1 cellular context compared by ENCODE assay signal in the genomic region with DNA sequence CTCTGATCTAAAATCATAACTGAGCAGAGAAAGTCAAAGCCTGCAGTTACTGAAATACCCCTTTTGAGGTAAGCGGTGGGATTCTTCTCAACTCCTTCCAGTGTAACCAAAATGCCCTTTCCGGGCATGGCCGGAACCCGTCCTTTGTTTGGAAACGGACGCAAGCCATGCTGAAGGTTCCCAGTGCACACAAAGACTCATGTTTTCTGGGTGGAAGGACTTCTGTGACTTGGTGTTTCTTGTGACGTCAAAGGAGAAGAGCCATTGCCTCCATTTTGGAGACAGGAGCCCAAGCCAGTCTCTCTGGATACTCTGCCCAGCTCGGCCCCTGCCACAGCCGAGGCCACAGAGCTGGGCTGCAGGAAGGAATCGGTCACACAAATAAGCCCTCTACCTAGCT.
TF ChIP-seq lines count a peak whose summit lies in the region.

No MANE protein-coding gene starts in this region.

TF ChIP-seq in A549, 52 proteins besides CTCF, POLR2A, EP300 and RAD21 (continued from another document):
- TF ChIP-seq BCL3 (IDR thresholded peaks at IDR 0.05) (no peak), CEBPB (IDR thresholded peaks at IDR 0.05) (no peak), E2F6 (IDR thresholded peaks at IDR 0.05; ENCODE audit: borderline replicate concordance, low read depth) (no peak), CHD4 (IDR thresholded peaks at IDR 0.05; ENCODE audit: borderline replicate concordance) (no peak), JUN (IDR thresholded peaks at IDR 0.05) (peak in 1 of 2 experiments; percentile 5; a peak in 1 of 5 replicates), REST (IDR thresholded peaks at IDR 0.05) (no peak), MAZ (IDR thresholded peaks at IDR 0.05; ENCODE audit: borderline replicate concordance, low read depth, low read length) (no peak)
TF ChIP-seq in A549: peak in this region for 3.
